Comparison of ENCODE assay signal across 28 cellular contexts in the genomic region with DNA sequence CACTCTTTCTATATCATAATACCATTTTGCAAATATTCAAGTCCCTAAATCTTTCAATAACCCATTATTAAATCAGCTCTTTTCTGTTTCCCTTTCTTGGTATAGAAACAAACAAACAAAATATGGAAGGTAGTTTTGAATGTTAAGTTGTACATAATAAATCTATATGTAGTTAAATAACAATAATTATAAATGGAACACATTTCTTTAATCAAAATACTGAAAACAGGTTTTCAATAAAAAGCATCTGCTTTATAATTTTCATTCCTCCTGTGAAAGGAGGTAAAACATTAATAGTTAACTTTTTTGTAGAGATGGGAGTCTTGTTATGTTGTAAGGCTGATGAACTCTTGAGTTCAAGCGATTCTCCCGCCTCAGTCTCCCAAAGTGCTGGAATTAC.
"Had no signal": no experiment of that assay in that cellular context is flagged by ENCODE, and none has a peak within 500 bp of the region (broad histone marks: within the 10 kb centered on the region; RNA-seq: fewer than 3 reads in every experiment).

No MANE protein-coding gene starts in this region.

- H2AFZ ChIP-seq: hepatocyte had no signal

- H3K4me2 ChIP-seq: hepatocyte had no signal

- H3K4me3 ChIP-seq: colonic mucosa, coronary artery, dorsolateral prefrontal cortex, esophagus muscularis mucosa, esophagus squamous epithelium, gastrocnemius medialis, gastroesophageal sphincter, heart left ventricle, heart right ventricle, hepatocyte had no signal

- H3K9me3 Mint-ChIP-seq: dendritic cell treated with granulocyte-macrophage colony-stimulating factor and Interleukin-4, amounts not matched to agents 40 ng/mL and 50 ng/mL, for 4 days; effector memory CD8-positive, alpha-beta T cell; endodermal cell had no signal

- H3K4me1 ChIP-seq: colonic mucosa, esophagus muscularis mucosa, esophagus squamous epithelium, foreskin keratinocyte, gastrocnemius medialis, gastroesophageal sphincter, heart left ventricle, heart right ventricle had no signal

- H3K4me1 Mint-ChIP-seq: endodermal cell had no signal

- ATAC-seq: effector memory CD8-positive, alpha-beta T cell; esophagus mucosa; foreskin keratinocyte; gastrocnemius medialis; gastroesophageal sphincter; heart left ventricle; heart right ventricle had no signal

- FAIRE-seq: endothelial cell of umbilical vein, frontal cortex had no signal

- DNase-seq: colonic mucosa; cortex of kidney; dermis blood vessel endothelial cell; dorsolateral prefrontal cortex; effector CD4-positive, alpha-beta T cell; effector CD8-positive, alpha-beta T cell; effector memory CD4-positive, alpha-beta T cell; effector memory CD8-positive, alpha-beta T cell; endodermal cell; erythroblast; esophagus squamous epithelium; foreskin fibroblast; foreskin keratinocyte; foreskin melanocyte; gastrocnemius medialis; glutamatergic neuron; head of caudate nucleus; heart left ventricle; heart right ventricle had no signal

- H3K27me3 Mint-ChIP-seq: dendritic cell treated with granulocyte-macrophage colony-stimulating factor and Interleukin-4, amounts not matched to agents 40 ng/mL and 50 ng/mL, for 4 days; effector memory CD8-positive, alpha-beta T cell had no signal

- H3K27me3 ChIP-seq: colonic mucosa, dorsolateral prefrontal cortex, esophagus muscularis mucosa, esophagus squamous epithelium, foreskin keratinocyte, gastrocnemius medialis, gastroesophageal sphincter, heart left ventricle, heart right ventricle, hepatocyte had no signal

- H3K9me3 ChIP-seq: colonic mucosa, esophagus muscularis mucosa, esophagus squamous epithelium, gastrocnemius medialis, gastroesophageal sphincter had no signal

- H3K27ac Mint-ChIP-seq: dendritic cell treated with granulocyte-macrophage colony-stimulating factor and Interleukin-4, amounts not matched to agents 40 ng/mL and 50 ng/mL, for 4 days; effector memory CD8-positive, alpha-beta T cell; endodermal cell had no signal

- H3K79me2 ChIP-seq: hepatocyte had no signal

- H3K4me3 Mint-ChIP-seq: dendritic cell treated with granulocyte-macrophage colony-stimulating factor and Interleukin-4, amounts not matched to agents 40 ng/mL and 50 ng/mL, for 4 days; effector memory CD8-positive, alpha-beta T cell; endodermal cell had no signal

- H3K36me3 ChIP-seq: colonic mucosa, esophagus squamous epithelium, gastrocnemius medialis had no signal

- H3K27ac ChIP-seq: colonic mucosa, coronary artery, dorsolateral prefrontal cortex, epithelial cell of prostate, esophagus muscularis mucosa, esophagus squamous epithelium, foreskin keratinocyte, gastrocnemius medialis, gastroesophageal sphincter, heart left ventricle, heart right ventricle, hepatocyte had no signal
